Comparison of ENCODE assay signal across 8 cellular contexts in genomic region chr5:177022386-177023246, GRCh38. TPM values are rescaled to one million over a fixed set of nuclear protein-coding genes. Genes with fewer than 3 reads are reported as not detected.
DNase-seq lines count a peak whose midpoint lies in the region; TF ChIP-seq lines count a peak whose summit lies in the region.

Gene ZNF346, plus strand, starts transcription at chr5:177022696. Its CDS starts 43 bp downstream, at chr5:177022739.

- H3K36me3 Mint-ChIP-seq in HFFc6 (ENCODE audit: low read depth), result peaks cover 15% of the 10 kb centered on the region
- H3K36me3 Mint-ChIP-seq in activated naive CD4-positive, alpha-beta T cell treated with anti-CD3 and anti-CD28 coated beads, Interleukin-2, amount 10 ng/mL, durations not matched to agents 7 days and 5 days, result peaks cover 16% of the 10 kb centered on the region

- peak within 1 kb of the TSS; percentile 96 for H3K9ac ChIP-seq in SK-N-MC (ENCODE audit: insufficient read length)

- H3K9me3 Mint-ChIP-seq in HFFc6, result no peaks in the 10 kb centered on the region
- H3K9me3 Mint-ChIP-seq in activated naive CD4-positive, alpha-beta T cell treated with anti-CD3 and anti-CD28 coated beads, Interleukin-2, amount 10 ng/mL, durations not matched to agents 7 days and 5 days, result no peaks in the 10 kb centered on the region

- H3K9me3 ChIP-seq in SK-N-MC (ENCODE audit: low read depth, low read length), result no peaks in the 10 kb centered on the region

- H3K4me1 Mint-ChIP-seq in HFFc6 (ENCODE audit: low read depth), result peaks cover 35% of the 10 kb centered on the region
- peaks cover 42% of the 10 kb centered on the region for H3K4me1 Mint-ChIP-seq in activated naive CD4-positive, alpha-beta T cell treated with anti-CD3 and anti-CD28 coated beads, Interleukin-2, amount 10 ng/mL, durations not matched to agents 7 days and 5 days

- DNase-seq in HFFc6, result peak; percentile 87
- DNase-seq in NCI-H1048 (lab: John Stamatoyannopoulos, UW), result peak; percentile 79
- peak; percentile 76 for DNase-seq in SK-N-MC (ENCODE audit: low read depth, low spot score)
- DNase-seq in activated naive CD4-positive, alpha-beta T cell treated with anti-CD3 and anti-CD28 coated beads, Interleukin-2, amount 10 ng/mL, durations not matched to agents 7 days and 5 days, result peak; percentile 96
- DNase-seq in globus pallidus (ENCODE audit: low spot score), result peak; percentile 80
- DNase-seq in nucleus accumbens (lab: John Stamatoyannopoulos, UW), result peak; percentile 24 to 93 (median 74)
- peak; percentile 92 for DNase-seq in superior temporal gyrus (ENCODE audit: extremely low spot score)

- peaks cover 2% of the 10 kb centered on the region; the same call in 1 of the 2 replicates for H3K27me3 Mint-ChIP-seq in HFFc6 (ENCODE audit: insufficient read depth)
- no peaks in the 10 kb centered on the region for H3K27me3 Mint-ChIP-seq in activated naive CD4-positive, alpha-beta T cell treated with anti-CD3 and anti-CD28 coated beads, Interleukin-2, amount 10 ng/mL, durations not matched to agents 7 days and 5 days

- H3K4me3 ChIP-seq in GM08714 (ENCODE audit: low read length) (peak within 1 kb of the TSS; percentile 64), SK-N-MC (peak within 1 kb of the TSS; percentile 97)

- CTCF ChIA-PET in activated naive CD4-positive, alpha-beta T cell treated with anti-CD3 and anti-CD28 coated beads, Interleukin-2, amount 10 ng/mL, durations not matched to agents 7 days and 5 days (lab: Charles Lee), result interaction anchor here (1.1 to 1.3 kb wide), 3 partner anchors 12 to 50 kb away, joined by 3 to 5 read pairs (median 4); no protein-coding TSS in a partner anchor

- H3K4me3 Mint-ChIP-seq in HFFc6, result peak within 1 kb of the TSS; percentile 100
- peak within 1 kb of the TSS; percentile 92 for H3K4me3 Mint-ChIP-seq in activated naive CD4-positive, alpha-beta T cell treated with anti-CD3 and anti-CD28 coated beads, Interleukin-2, amount 10 ng/mL, durations not matched to agents 7 days and 5 days

- H3K27ac ChIP-seq in SK-N-MC, result peak within 1 kb of the TSS; percentile 44

- peaks cover 23% of the 10 kb centered on the region for H3K36me3 ChIP-seq in SK-N-MC (ENCODE audit: insufficient read depth, low read length)

- peak within 1 kb of the TSS; percentile 98 for H3K27ac Mint-ChIP-seq in HFFc6
- H3K27ac Mint-ChIP-seq in activated naive CD4-positive, alpha-beta T cell treated with anti-CD3 and anti-CD28 coated beads, Interleukin-2, amount 10 ng/mL, durations not matched to agents 7 days and 5 days, result peak within 1 kb of the TSS; percentile 89

- TF ChIP-seq CTCF in HFFc6 (IDR thresholded peaks at IDR 0.05), result peak; percentile 75

RNA-seq across cellular contexts. Expression of gene ZNF346, which starts in this region (rescaled TPM):
- total RNA-seq in HFFc6 (2021; fragmentation: NEBNext Ultra II Directional; extraction: Animal tissue kit (Norgen Biotek cat#: 25700)), result 10 to 100 TPM; 11.2 to 15.1 (median 12.0) TPM

Comparison
In these comparisons a context has a peak if more than half of its experiments do, and no peak if none do; other contexts are left out.
1. Peak in every context shown above with its lines: DNase-seq, H3K4me3 ChIP-seq and H3K27ac ChIP-seq.